In genomic region chr11:12725047-12725862, GRCh38 we compare ENCODE assay signal across 13 cellular contexts. TPM values are rescaled to one million over a fixed set of nuclear protein-coding genes. Genes with fewer than 3 reads are reported as not detected.
DNase-seq lines count a peak whose midpoint lies in the region; ATAC-seq and TF ChIP-seq lines count a peak whose summit lies in the region.
"Had no signal": no experiment of that assay in that cellular context is flagged by ENCODE, and none has a peak within 500 bp of the region (broad histone marks: within the 10 kb centered on the region; RNA-seq: fewer than 3 reads in every experiment).

No MANE protein-coding gene starts in this region.

- no peaks in the 10 kb centered on the region for H3K27me3 Mint-ChIP-seq in WTC11 (ENCODE audit: low read depth)

- H3K79me2 ChIP-seq in OCI-LY7 (ENCODE audit: insufficient read depth, low read depth, low read length): no peaks in the 10 kb centered on the region

- H3K9me3 ChIP-seq in iPS-20b (ENCODE audit: insufficient read depth, low read depth, low read length): no peaks in the 10 kb centered on the region
- H3K9me3 ChIP-seq in sigmoid colon: no peaks in the 10 kb centered on the region
- no peaks in the 10 kb centered on the region for H3K9me3 ChIP-seq in OCI-LY7 (ENCODE audit: low read length)
- H3K9me3 ChIP-seq: thoracic aorta had no signal

- POLR2A ChIA-PET in WTC11 (lab: Charles Lee): interaction anchor here (0.6 kb wide), 1 partner anchor 129 kb away, joined by 4 read pairs; no protein-coding TSS in a partner anchor
- POLR2A ChIA-PET in OCI-LY7 (lab: Charles Lee): no interaction called here

- TF ChIP-seq EP300 in sigmoid colon (IDR thresholded peaks at IDR 0.05): no peak

- no peak for ATAC-seq in WTC11
- no peak for ATAC-seq in HG03139 (IDR thresholded peaks at IDR 0.05; ENCODE audit: unreplicated experiment)
- ATAC-seq in GM19452 (IDR thresholded peaks at IDR 0.05; ENCODE audit: unreplicated experiment): no peak
- no peak for ATAC-seq in HG03439 (IDR thresholded peaks at IDR 0.05; ENCODE audit: unreplicated experiment)
- ATAC-seq: natural killer cell treated with Interleukin-12 subunit alpha and Interleukin-12 subunit beta and Interleukin-15 and Interleukin-18, amount 100 ng/mL, for 72 hours had no signal

- H3K4me3 Mint-ChIP-seq in WTC11: peak overlapping the region; percentile 63; the same call in 1 of the 2 replicates
- H3K4me3 Mint-ChIP-seq: CD4-positive, alpha-beta T cell; natural killer cell treated with Interleukin-12 subunit alpha and Interleukin-12 subunit beta and Interleukin-15 and Interleukin-18, amount 100 ng/mL, for 72 hours had no signal

- no peaks in the 10 kb centered on the region for H3K9me3 Mint-ChIP-seq in WTC11
- H3K9me3 Mint-ChIP-seq: CD4-positive, alpha-beta T cell; natural killer cell treated with Interleukin-12 subunit alpha and Interleukin-12 subunit beta and Interleukin-15 and Interleukin-18, amount 100 ng/mL, for 72 hours had no signal

- DNase-seq in GM12865 (ENCODE audit: low read depth): peak; percentile 77
- DNase-seq in WTC11 (ENCODE audit: low spot score): no peak
- no peak for DNase-seq in sigmoid colon
- no peak for DNase-seq in OCI-LY7 (ENCODE audit: low spot score)
- DNase-seq: CD4-positive, alpha-beta T cell; NCI-H1694; stimulated activated CD4-positive, alpha-beta T cell treated with anti-CD3 and anti-CD28 coated beads, Interleukin-4, amount 100 ng/mL, for 24 hours had no signal

- BruUV-seq in OCI-LY7 (replicated peaks; lab: Mats Ljungman, UMichigan): no TSS peak

- H3K4me1 ChIP-seq in iPS-20b (ENCODE audit: insufficient read depth, low read length) (peaks cover 56% of the 10 kb centered on the region), sigmoid colon (peaks cover 0 to 93% (median 67%) of the 10 kb centered on the region in 4 donors), OCI-LY7 (ENCODE audit: insufficient read depth, low read length, poor library complexity, severe bottlenecking) (no peaks in the 10 kb centered on the region)

- peak overlapping the region; percentile 99 for H3K27ac Mint-ChIP-seq in WTC11
- H3K27ac Mint-ChIP-seq: CD4-positive, alpha-beta T cell; natural killer cell treated with Interleukin-12 subunit alpha and Interleukin-12 subunit beta and Interleukin-15 and Interleukin-18, amount 100 ng/mL, for 72 hours had no signal

- H4K20me1 ChIP-seq in OCI-LY7 (ENCODE audit: insufficient read depth, low read length): no peaks in the 10 kb centered on the region

- TF ChIP-seq CTCF in GM12865 (IDR thresholded peaks at IDR 0.05; ENCODE audit: insufficient read depth, low read depth, low read length, missing control alignments) (no peak), WTC11 (IDR thresholded peaks at IDR 0.05) (no peak), sigmoid colon (IDR thresholded peaks at IDR 0.05) (no peak), OCI-LY7 (conservative IDR thresholded peaks at IDR 0.05; ENCODE audit: low read length) (no peak)

- no peak overlapping the region for H3K9ac ChIP-seq in iPS-20b (ENCODE audit: low read depth, low read length)

- H3K27me3 ChIP-seq in iPS-20b (ENCODE audit: insufficient read depth, low read length) (no peaks in the 10 kb centered on the region), sigmoid colon (no peaks in the 10 kb centered on the region)

- no peak overlapping the region for H3K27ac ChIP-seq in iPS-20b (ENCODE audit: low read length)
- peak overlapping the region in 3 of 4 donors; percentile 71 to 89 (median 80) for H3K27ac ChIP-seq in sigmoid colon
- H3K27ac ChIP-seq in OCI-LY7 (ENCODE audit: low read depth, low read length, poor library complexity, severe bottlenecking): no peak overlapping the region
- H3K27ac ChIP-seq: thoracic aorta had no signal

- H3K9me2 ChIP-seq in OCI-LY7 (ENCODE audit: insufficient read depth, low read length): no peaks in the 10 kb centered on the region

- H3K36me3 ChIP-seq in iPS-20b (ENCODE audit: insufficient read depth, low read depth, low read length) (no peaks in the 10 kb centered on the region), sigmoid colon (no peaks in the 10 kb centered on the region), OCI-LY7 (ENCODE audit: insufficient read depth, low read length) (no peaks in the 10 kb centered on the region)
- H3K36me3 ChIP-seq: thoracic aorta had no signal

- H3K4me3 ChIP-seq in GM12865 (ENCODE audit: low read depth, low read length): no peak overlapping the region
- H3K4me3 ChIP-seq in iPS-20b (ENCODE audit: low read length): peak overlapping the region; percentile 14; the same call in 1 of the 2 replicates
- H3K4me3 ChIP-seq in sigmoid colon: no peak overlapping the region
- no peak overlapping the region for H3K4me3 ChIP-seq in OCI-LY7 (ENCODE audit: low read depth, low read length, poor library complexity, severe bottlenecking)
- H3K4me3 ChIP-seq: thoracic aorta had no signal

- no peak overlapping the region for H2AFZ ChIP-seq in OCI-LY7 (ENCODE audit: low read length)

- no peak overlapping the region for H3K4me2 ChIP-seq in OCI-LY7 (ENCODE audit: low read length)

- peaks cover 6% of the 10 kb centered on the region; the same call in 1 of the 2 replicates for H3K36me3 Mint-ChIP-seq in WTC11
- H3K36me3 Mint-ChIP-seq: natural killer cell treated with Interleukin-12 subunit alpha and Interleukin-12 subunit beta and Interleukin-15 and Interleukin-18, amount 100 ng/mL, for 72 hours had no signal

- CTCF ChIA-PET in WTC11 (lab: Charles Lee) (no interaction called here), OCI-LY7 (lab: Charles Lee; ENCODE audit: unreplicated experiment) (no interaction called here)

- WGBS in sigmoid colon, 2 donors: 58 to 61% methylated on average over 8 of the region's 8 CpGs

- intact Hi-C loops in sigmoid colon (cut with DNase I) (no loop called here), OCI-LY7 (cut with micrococcal nuclease; ENCODE audit: unreplicated experiment) (no loop called here)

- peaks cover 90% of the 10 kb centered on the region for H3K4me1 Mint-ChIP-seq in WTC11

- TF ChIP-seq POLR2A in sigmoid colon (IDR thresholded peaks at IDR 0.05): no peak

TF ChIP-seq in WTC11, 78 proteins besides CTCF, POLR2A, EP300 and RAD21:
- TF ChIP-seq ZNF232 (CRISPR knock-in tag; IDR thresholded peaks at IDR 0.05) (no peak), FOXK1 (CRISPR knock-in tag; IDR thresholded peaks at IDR 0.05) (no peak)

RNA-seq across cellular contexts. Expression of gene TEAD1, which starts 51.0 kb away (rescaled TPM):
- 58.9 to 79.9 TPM (median 62.0 TPM) in 3 replicates for total RNA-seq in WTC11 (2021)
- total RNA-seq in sigmoid colon: 100 to 1,000 TPM; 155 to 200 (median 186) TPM
- 10 to 100 TPM in 1 of 3 donors, 1 to 10 TPM in 2; 3.2 to 14.0 (median 4.2) TPM for polyA plus RNA-seq in sigmoid colon
- 10.8 and 11.5 TPM in 2 replicates for total RNA-seq in OCI-LY7 (2014; rRNA removed; shearing (Covaris generic))
- 3.6 and 5.6 TPM in 2 replicates for total RNA-seq in OCI-LY7 (2022)

Comparison
In these comparisons a context has a peak if more than half of its experiments do, and no peak if none do; other contexts are left out.
1. H3K27ac ChIP-seq: peak in sigmoid colon (3 of 4); none in iPS-20b (single experiment) and OCI-LY7 (single experiment).